Comparison of ENCODE assay signal across 8 cellular contexts in the genomic region with DNA sequence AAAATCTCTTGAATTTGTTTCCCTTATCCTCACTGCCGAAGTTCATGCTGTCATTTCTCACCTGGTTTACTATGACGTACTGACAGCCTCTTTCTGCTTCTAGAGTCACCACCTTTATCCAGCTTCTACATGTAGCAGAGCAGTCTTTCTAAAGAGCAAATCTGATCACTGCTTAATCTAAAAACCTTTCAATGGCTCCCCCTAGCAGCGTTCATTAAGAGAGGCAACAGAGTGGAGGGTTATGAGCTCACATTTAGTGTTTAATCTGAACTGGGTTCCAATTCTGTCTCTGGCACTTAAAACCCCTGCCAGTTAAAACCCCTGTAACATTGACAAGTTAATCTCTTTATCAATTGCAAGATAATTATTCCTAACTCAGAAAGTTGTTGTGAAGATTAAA. TPM values are rescaled to one million over a fixed set of nuclear protein-coding genes. Genes with fewer than 3 reads are reported as not detected.
A peak's percentile ranks its signal among the peaks of the same experiment; 100 is the strongest.
DNase-seq lines count a peak whose midpoint lies in the region; ATAC-seq and TF ChIP-seq lines count a peak whose summit lies in the region.

No MANE protein-coding gene starts in this region.

- no peak for TF ChIP-seq POLR2A in ovary (IDR thresholded peaks at IDR 0.05)
- no peak for TF ChIP-seq POLR2A in thyroid gland (IDR thresholded peaks at IDR 0.05)

- H3K4me1 ChIP-seq in ovary (ENCODE audit: insufficient read depth) = peaks cover 6% of the 10 kb centered on the region
- H3K4me1 ChIP-seq in thyroid gland = peaks cover 12 to 13% of the 10 kb centered on the region in 2 donors

- intact Hi-C loops in ovary (cut with DNase I) = loop anchor here in 2 of 4 donors (10.0 kb wide), 3 partner anchors 70 to 270 kb away; no protein-coding TSS in a partner anchor
- intact Hi-C loops in thyroid gland (cut with DNase I) = no loop called here

- TF ChIP-seq EP300 in ovary (IDR thresholded peaks at IDR 0.05) = no peak

- WGBS in ovary, 3 donors = 67 to 75% (median 69%) methylated on average over 3 of the region's 3 CpGs
- 63 to 67% methylated on average over 3 of the region's 3 CpGs for WGBS in thyroid gland, 2 donors

- no peaks in the 10 kb centered on the region for H3K9me3 ChIP-seq in ovary
- no peaks in the 10 kb centered on the region for H3K9me3 ChIP-seq in thyroid gland

- peak; percentile 66 for TF ChIP-seq CTCF in foreskin fibroblast (IDR thresholded peaks at IDR 0.05; ENCODE audit: low read depth, low read length)
- TF ChIP-seq CTCF in ovary (IDR thresholded peaks at IDR 0.05) = no peak
- no peak for TF ChIP-seq CTCF in thyroid gland (IDR thresholded peaks at IDR 0.05)

- no peaks in the 10 kb centered on the region for H3K36me3 ChIP-seq in ovary
- H3K36me3 ChIP-seq in thyroid gland = no peaks in the 10 kb centered on the region

- no peaks in the 10 kb centered on the region for H3K27me3 ChIP-seq in ovary
- H3K27me3 ChIP-seq in thyroid gland = no peaks in the 10 kb centered on the region

- DNase-seq in NCI-H146 (lab: John Stamatoyannopoulos, UW) (peak; percentile 14), NCI-H146 treated with DMSO at 0.1 percent for 48 hours (lab: John Stamatoyannopoulos, UW; ENCODE audit: unreplicated experiment) (no peak), HCEC 1CT (peak; percentile 59), foreskin fibroblast (peak in 1 of 2 donors; percentile 76), ovary (no peak), thyroid gland (no peak), cerebellar nuclear complex (lab: John Stamatoyannopoulos, UW) (no peak)

- H3K27ac ChIP-seq in ovary (no peak overlapping the region), thyroid gland (no peak overlapping the region)

- H3K4me3 ChIP-seq in foreskin fibroblast (ENCODE audit: low read depth in 1 of 2, low read length in 2 of 2) (no peak overlapping the region), ovary (no peak overlapping the region), thyroid gland (replicated peaks in 1 of 3) (no peak overlapping the region)

- peak; percentile 14; the same call in 1 of the 3 replicates for ATAC-seq in SK-N-SH treated with all-trans-retinoic acid at 6 μM for 48 hours

TF ChIP-seq in SK-N-SH treated with all-trans-retinoic acid at 6 μM for 48 hours, 23 proteins besides CTCF, POLR2A, EP300 and RAD21:
- TF ChIP-seq ESRRG (CRISPR knock-in tag; IDR thresholded peaks at IDR 0.05) (no peak), ZNF8 (CRISPR knock-in tag; IDR thresholded peaks at IDR 0.05) (no peak), ARNTL (CRISPR knock-in tag; IDR thresholded peaks at IDR 0.05; ENCODE audit: borderline replicate concordance, low read depth) (no peak), OSR1 (CRISPR knock-in tag; IDR thresholded peaks at IDR 0.05) (no peak), ZFP30 (CRISPR knock-in tag; IDR thresholded peaks at IDR 0.05) (no peak), ZNF565 (CRISPR knock-in tag; conservative IDR thresholded peaks at IDR 0.05; ENCODE audit: low read depth) (no peak), ZC3H10 (CRISPR knock-in tag; IDR thresholded peaks at IDR 0.05) (no peak), CSDC2 (CRISPR knock-in tag; IDR thresholded peaks at IDR 0.05) (no peak), GLIS3 (CRISPR knock-in tag; IDR thresholded peaks at IDR 0.05) (no peak), TCF4 (CRISPR knock-in tag; IDR thresholded peaks at IDR 0.05; ENCODE audit: borderline replicate concordance) (no peak)
- TF ChIP-seq, protein P1, sequence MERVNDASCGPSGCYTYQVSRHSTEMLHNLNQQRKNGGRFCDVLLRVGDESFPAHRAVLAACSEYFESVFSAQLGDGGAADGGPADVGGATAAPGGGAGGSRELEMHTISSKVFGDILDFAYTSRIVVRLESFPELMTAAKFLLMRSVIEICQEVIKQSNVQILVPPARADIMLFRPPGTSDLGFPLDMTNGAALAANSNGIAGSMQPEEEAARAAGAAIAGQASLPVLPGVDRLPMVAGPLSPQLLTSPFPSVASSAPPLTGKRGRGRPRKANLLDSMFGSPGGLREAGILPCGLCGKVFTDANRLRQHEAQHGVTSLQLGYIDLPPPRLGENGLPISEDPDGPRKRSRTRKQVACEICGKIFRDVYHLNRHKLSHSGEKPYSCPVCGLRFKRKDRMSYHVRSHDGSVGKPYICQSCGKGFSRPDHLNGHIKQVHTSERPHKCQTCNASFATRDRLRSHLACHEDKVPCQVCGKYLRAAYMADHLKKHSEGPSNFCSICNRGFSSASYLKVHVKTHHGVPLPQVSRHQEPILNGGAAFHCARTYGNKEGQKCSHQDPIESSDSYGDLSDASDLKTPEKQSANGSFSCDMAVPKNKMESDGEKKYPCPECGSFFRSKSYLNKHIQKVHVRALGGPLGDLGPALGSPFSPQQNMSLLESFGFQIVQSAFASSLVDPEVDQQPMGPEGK (CRISPR knock-in tag; IDR thresholded peaks at IDR 0.05; ENCODE audit: borderline replicate concordance) = no peak
- TF ChIP-seq, protein P2, sequence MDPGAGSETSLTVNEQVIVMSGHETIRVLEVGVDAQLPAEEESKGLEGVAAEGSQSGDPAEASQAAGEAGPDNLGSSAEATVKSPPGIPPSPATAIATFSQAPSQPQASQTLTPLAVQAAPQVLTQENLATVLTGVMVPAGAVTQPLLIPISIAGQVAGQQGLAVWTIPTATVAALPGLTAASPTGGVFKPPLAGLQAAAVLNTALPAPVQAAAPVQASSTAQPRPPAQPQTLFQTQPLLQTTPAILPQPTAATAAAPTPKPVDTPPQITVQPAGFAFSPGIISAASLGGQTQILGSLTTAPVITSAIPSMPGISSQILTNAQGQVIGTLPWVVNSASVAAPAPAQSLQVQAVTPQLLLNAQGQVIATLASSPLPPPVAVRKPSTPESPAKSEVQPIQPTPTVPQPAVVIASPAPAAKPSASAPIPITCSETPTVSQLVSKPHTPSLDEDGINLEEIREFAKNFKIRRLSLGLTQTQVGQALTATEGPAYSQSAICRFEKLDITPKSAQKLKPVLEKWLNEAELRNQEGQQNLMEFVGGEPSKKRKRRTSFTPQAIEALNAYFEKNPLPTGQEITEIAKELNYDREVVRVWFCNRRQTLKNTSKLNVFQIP (CRISPR knock-in tag; IDR thresholded peaks at IDR 0.05; ENCODE audit: borderline replicate concordance, low read depth) = no peak

RNA-seq across cellular contexts. Expression of a gene that starts 4.4 kb away (rescaled TPM):
- total RNA-seq in ovary (10 to 100 TPM; 55.6 to 75.1 (median 68.5) TPM), thyroid gland (10 to 100 TPM; 60.4 to 99.3 (median 78.5) TPM)
- 10 to 100 TPM; 36.0 to 61.9 TPM for polyA plus RNA-seq in ovary

Comparison
In these comparisons a context has a peak if more than half of its experiments do, and no peak if none do; other contexts are left out.
1. DNase-seq: peak in NCI-H146 (single experiment) and HCEC 1CT (single experiment); none in NCI-H146 treated with DMSO at 0.1 percent for 48 hours (single experiment), ovary (0 of 5), thyroid gland (0 of 2) and cerebellar nuclear complex (0 of 2).